Comparison of ENCODE assay signal across 1 cellular context in genomic region chr20:3777381-3777725, GRCh38.
TF ChIP-seq lines count a peak whose summit lies in the region.

No MANE protein-coding gene starts in this region.

TF ChIP-seq in GM12878, 131 proteins besides CTCF, POLR2A, EP300 and RAD21:
- TF ChIP-seq ZSCAN29 (IDR thresholded peaks at IDR 0.05) (no peak), DPF2 (IDR thresholded peaks at IDR 0.05) (no peak), PAX5 (IDR thresholded peaks at IDR 0.05; ENCODE audit: borderline replicate concordance, low read depth, low read length) (no peak), BCLAF1 (IDR thresholded peaks at IDR 0.05) (no peak), SIN3A (IDR thresholded peaks at IDR 0.05; ENCODE audit: low read depth, low read length) (no peak), HCFC1 (IDR thresholded peaks at IDR 0.05; ENCODE audit: low read length) (no peak), ELK1 (IDR thresholded peaks at IDR 0.05; ENCODE audit: low read depth, low read length) (no peak), ZNF274 (IDR thresholded peaks at IDR 0.05; ENCODE audit: insufficient read depth, insufficient read length) (no peak), IRF4 (IDR thresholded peaks at IDR 0.05; ENCODE audit: low read depth, low read length) (no peak), MEF2B (IDR thresholded peaks at IDR 0.05; ENCODE audit: partially characterized antibody, poor library complexity, severe bottlenecking) (no peak), CHD2 (IDR thresholded peaks at IDR 0.05; ENCODE audit: borderline replicate concordance, low read depth, low read length) (no peak), GATAD2B (conservative IDR thresholded peaks at IDR 0.05; ENCODE audit: low read depth) (no peak)
